Comparison of ENCODE assay signal across 19 cellular contexts in genomic region chr1:183248989-183249691, GRCh38.
DNase-seq lines count a peak whose midpoint lies in the region; ATAC-seq, FAIRE-seq and TF ChIP-seq lines count a peak whose summit lies in the region.
"Had no signal": no experiment of that assay in that cellular context is flagged by ENCODE, and none has a peak within 500 bp of the region (broad histone marks: within the 10 kb centered on the region; RNA-seq: fewer than 3 reads in every experiment).

No MANE protein-coding gene starts in this region.

- H3K27me3 ChIP-seq in GM12878 (replicated peaks in 1 of 2; ENCODE audit: control insufficient read depth in 2 of 2, insufficient read depth in 2 of 2, low read length in 1 of 2) = no peaks in the 10 kb centered on the region
- no peaks in the 10 kb centered on the region for H3K27me3 ChIP-seq in uterus

- TF ChIP-seq CTCF in GM12865 (IDR thresholded peaks at IDR 0.05; ENCODE audit: insufficient read depth, low read depth, low read length, missing control alignments) (no peak), GM12878 (IDR thresholded peaks at IDR 0.05 in 2 of 3, conservative IDR thresholded peaks at IDR 0.05 in 1 of 3; ENCODE audit: control insufficient read depth in 2 of 3, extremely low read depth in 1 of 3, insufficient read depth in 1 of 3, low read depth in 3 of 3, low read length in 3 of 3) (no peak), uterus (IDR thresholded peaks at IDR 0.05) (no peak)
- no peak for TF ChIP-seq CTCF in activated CD8-positive, alpha-beta T cell treated with anti-CD3 and anti-CD28 coated beads for 36 hours (IDR thresholded peaks at IDR 0.05)

- peaks cover 7% of the 10 kb centered on the region for H3K27me3 Mint-ChIP-seq in activated CD8-positive, alpha-beta T cell treated with anti-CD3 and anti-CD28 coated beads for 36 hours

- H3K9me3 Mint-ChIP-seq in activated CD8-positive, alpha-beta T cell treated with anti-CD3 and anti-CD28 coated beads for 36 hours = no peaks in the 10 kb centered on the region
- H3K9me3 Mint-ChIP-seq: CD4-positive, alpha-beta T cell had no signal

- H3K9me3 ChIP-seq in GM12878 (replicated peaks; ENCODE audit: control insufficient read depth, insufficient read depth, low read length) = no peaks in the 10 kb centered on the region; the same call in 1 of the 3 replicates
- no peaks in the 10 kb centered on the region for H3K9me3 ChIP-seq in uterus
- H3K9me3 ChIP-seq: SK-N-SH had no signal

- intact Hi-C loops in GM12878 (cut with micrococcal nuclease; ENCODE audit: unreplicated experiment) = no loop called here
- intact Hi-C loops in uterus (cut with DNase I; ENCODE audit: low total_unique reads) = no loop called here
- intact Hi-C loops in activated CD8-positive, alpha-beta T cell treated with anti-CD3 and anti-CD28 coated beads for 36 hours (cut with micrococcal nuclease) = no loop called here

- no peak for FAIRE-seq in GM12878 (lab: Jason Lieb, UNC)

- POLR2A ChIA-PET in GM12878 (lab: Charles Lee) = interaction anchor here (0.8 to 1.7 kb wide), 2 partner anchors 13 to 27 kb away, joined by 3 to 7 read pairs; no protein-coding TSS in a partner anchor
- POLR2A ChIA-PET in activated CD8-positive, alpha-beta T cell treated with anti-CD3 and anti-CD28 coated beads for 36 hours (lab: Charles Lee) = no interaction called here

- no peak for TF ChIP-seq RAD21 in GM12878 (IDR thresholded peaks at IDR 0.05; ENCODE audit: insufficient read depth, low read depth, low read length)

- DNase-seq in GM12865 (ENCODE audit: low read depth) (peak; percentile 82), M059J (ENCODE audit: low read depth) (peak; percentile 65), GM12878 (ENCODE audit: low read depth, low spot score) (no peak), kidney tubule cell (ENCODE audit: low spot score) (peak; percentile 35), uterus (no peak), NCI-H2081 treated with DMSO at 0.1 percent for 48 hours (lab: John Stamatoyannopoulos, UW) (no peak)
- no peak for DNase-seq in activated CD8-positive, alpha-beta T cell treated with anti-CD3 and anti-CD28 coated beads for 36 hours
- DNase-seq: CD4-positive, alpha-beta T cell; GF-D8; GOT3; MV-4-11; NCI-H1417 treated with DMSO at 0.1 percent for 48 hours; NCI-H2029 treated with DMSO at 0.1 percent for 48 hours; NCI-H524; OCI-M1; SK-N-SH had no signal

- TF ChIP-seq EP300 in GM12878 (IDR thresholded peaks at IDR 0.05; ENCODE audit: borderline replicate concordance in 1 of 2, control insufficient read depth in 1 of 2, low read depth in 2 of 2, low read length in 2 of 2) = no peak

- H4K20me1 ChIP-seq in GM12878 (ENCODE audit: control insufficient read depth, insufficient read depth) = no peaks in the 10 kb centered on the region

- H3K4me3 Mint-ChIP-seq in activated CD8-positive, alpha-beta T cell treated with anti-CD3 and anti-CD28 coated beads for 36 hours = no peak overlapping the region
- H3K4me3 Mint-ChIP-seq: B cell; CD4-positive, alpha-beta T cell had no signal

- H3K27ac Mint-ChIP-seq in activated CD8-positive, alpha-beta T cell treated with anti-CD3 and anti-CD28 coated beads for 36 hours = no peak overlapping the region
- H3K27ac Mint-ChIP-seq: B cell; CD4-positive, alpha-beta T cell had no signal

- in situ Hi-C loops in GM12878 (cut with MboI) = no loop called here

- H3K4me1 ChIP-seq in GM12878 (ENCODE audit: control insufficient read depth, insufficient read depth, low read length) (peaks cover 7% of the 10 kb centered on the region; the same call in 1 of the 2 replicates), uterus (no peaks in the 10 kb centered on the region)

- H3K4me2 ChIP-seq in GM12878 (ENCODE audit: control insufficient read depth, insufficient read depth) = no peak overlapping the region
- H3K4me2 ChIP-seq: SK-N-SH had no signal

- 32% methylated on average over 4 of the region's 4 CpGs for WGBS in GM12878 (ENCODE audit: insufficient coverage, insufficient replicate concordance, low lambda C conversion rate, missing lambda C conversion rate)

- H3K4me1 Mint-ChIP-seq in activated CD8-positive, alpha-beta T cell treated with anti-CD3 and anti-CD28 coated beads for 36 hours (ENCODE audit: low read depth) = no peaks in the 10 kb centered on the region
- H3K4me1 Mint-ChIP-seq: B cell had no signal

- no peaks in the 10 kb centered on the region for H3K36me3 Mint-ChIP-seq in activated CD8-positive, alpha-beta T cell treated with anti-CD3 and anti-CD28 coated beads for 36 hours (ENCODE audit: low read depth)

- H2AFZ ChIP-seq in GM12878 (ENCODE audit: control insufficient read depth, low read depth, low read length) = no peak overlapping the region

- H3K4me3 ChIP-seq in GM12865 (ENCODE audit: low read depth, low read length) = 0 out of 2 replicates have a peak overlapping the region, but pooled peaks have one; percentile 7
- H3K4me3 ChIP-seq in GM12878 = no peak overlapping the region
- no peak overlapping the region for H3K4me3 ChIP-seq in uterus

- no peaks in the 10 kb centered on the region for H3K79me2 ChIP-seq in GM12878 (ENCODE audit: control insufficient read depth, insufficient read depth, low read length)

- no peak overlapping the region for H3K27ac ChIP-seq in GM12878 (ENCODE audit: control insufficient read depth, insufficient read depth)
- H3K27ac ChIP-seq in uterus = no peak overlapping the region

- ATAC-seq in GM12878 (peak; percentile 42), HG03457 (IDR thresholded peaks at IDR 0.05; ENCODE audit: unreplicated experiment) (no peak)
- ATAC-seq in activated CD8-positive, alpha-beta T cell treated with anti-CD3 and anti-CD28 coated beads for 36 hours = no peak
- ATAC-seq: Right ventricle myocardium inferior had no signal

- H3K36me3 ChIP-seq in GM12878 (ENCODE audit: control insufficient read depth in 2 of 2, insufficient read depth in 2 of 2, low read length in 1 of 2) = no peaks in the 10 kb centered on the region
- no peaks in the 10 kb centered on the region for H3K36me3 ChIP-seq in uterus

- SMC1A ChIA-PET in GM12878 (lab: Charles Lee; ENCODE audit: uncharacterized antibody, unreplicated experiment) = interaction anchor here (0.7 to 3.0 kb wide), 10 partner anchors 9 to 406 kb away, joined by 3 to 16 read pairs (median 4); no protein-coding TSS in a partner anchor

- RAD21 ChIA-PET in GM12878 (lab: Charles Lee; ENCODE audit: unreplicated experiment) = interaction anchor here (1.0 to 1.9 kb wide), 5 partner anchors 20 to 286 kb away, joined by 3 to 7 read pairs (median 4); no protein-coding TSS in a partner anchor

- no peak overlapping the region for H3K9ac ChIP-seq in GM12878 (ENCODE audit: control insufficient read depth, insufficient read depth, low read length)
- H3K9ac ChIP-seq: SK-N-SH had no signal

- TF ChIP-seq POLR2A in GM12878 (IDR thresholded peaks at IDR 0.05; ENCODE audit: low read depth, low read length) = no peak
- no peak for TF ChIP-seq POLR2A in uterus (IDR thresholded peaks at IDR 0.05)

- no TSS peak for BruUV-seq in GM12878 (replicated peaks; lab: Mats Ljungman, UMichigan)

- CTCF ChIA-PET in GM12878 (lab: Yijun Ruan, JAX) = interaction anchor here (1.1 to 2.4 kb wide), 5 partner anchors 21 to 70 kb away, joined by 3 to 9 read pairs (median 4); no protein-coding TSS in a partner anchor
- CTCF ChIA-PET in activated CD8-positive, alpha-beta T cell treated with anti-CD3 and anti-CD28 coated beads for 36 hours (lab: Charles Lee) = interaction anchor here (0.9 to 1.1 kb wide), 2 partner anchors 14 to 40 kb away, joined by 4 read pairs; no protein-coding TSS in a partner anchor

TF ChIP-seq in GM12878, 131 proteins besides CTCF, POLR2A, EP300 and RAD21:
- TF ChIP-seq FOXK2 (IDR thresholded peaks at IDR 0.05) (no peak), DPF2 (IDR thresholded peaks at IDR 0.05) (no peak), ASH2L (IDR thresholded peaks at IDR 0.05; ENCODE audit: borderline replicate concordance, low read depth) (no peak), WRNIP1 (IDR thresholded peaks at IDR 0.05; ENCODE audit: borderline replicate concordance, low read depth, low read length) (no peak), SMAD5 (IDR thresholded peaks at IDR 0.05; ENCODE audit: low read depth) (no peak), JUNB (IDR thresholded peaks at IDR 0.05) (no peak), PML (IDR thresholded peaks at IDR 0.05; ENCODE audit: low read length) (no peak), ETV6 (conservative IDR thresholded peaks at IDR 0.05 in 1 of 2, IDR thresholded peaks at IDR 0.05 in 1 of 2; ENCODE audit: borderline replicate concordance in 1 of 2, low read depth in 1 of 2) (no peak), ZNF217 (IDR thresholded peaks at IDR 0.05) (no peak)

Comparison
In these comparisons a context has a peak if more than half of its experiments do, and no peak if none do; other contexts are left out.
1. DNase-seq: peak in GM12865 (single experiment), M059J (single experiment) and kidney tubule cell (single experiment); none in GM12878 (single experiment), uterus (0 of 2), NCI-H2081 treated with DMSO at 0.1 percent for 48 hours (single experiment) and activated CD8-positive, alpha-beta T cell treated with anti-CD3 and anti-CD28 coated beads for 36 hours (single experiment).